ENCODE assay signal across 27 cellular contexts in the genomic region with DNA sequence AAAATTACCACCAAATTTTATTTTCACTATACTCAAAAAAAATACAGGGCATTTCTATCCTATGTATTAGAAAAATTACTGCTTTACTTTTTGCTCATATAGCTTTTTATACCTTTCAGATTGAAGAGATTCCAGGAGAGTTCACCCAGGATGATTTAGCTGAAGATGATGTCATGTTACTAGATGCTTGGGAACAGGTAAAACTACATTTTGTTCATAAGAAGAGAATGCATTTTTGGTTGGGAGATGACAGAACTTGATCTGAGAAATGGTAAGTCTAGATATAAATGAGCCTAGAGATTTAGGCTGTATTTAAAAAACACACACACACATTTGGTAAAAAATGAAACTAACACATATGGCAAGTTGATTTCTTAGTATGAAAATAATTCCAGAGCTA. TPM values are rescaled to one million over a fixed set of nuclear protein-coding genes. Genes with fewer than 3 reads are reported as not detected.
DNase-seq lines count a peak whose midpoint lies in the region; ATAC-seq, FAIRE-seq and TF ChIP-seq lines count a peak whose summit lies in the region.
"Had no signal": no experiment of that assay in that cellular context is flagged by ENCODE, and none has a peak within 500 bp of the region (broad histone marks: within the 10 kb centered on the region; RNA-seq: fewer than 3 reads in every experiment).

No MANE protein-coding gene starts in this region.

- CTCF ChIA-PET in Calu3 (lab: Charles Lee) (interaction anchor here (0.5 to 1.5 kb wide), 5 partner anchors 10 to 1230 kb away, joined by 3 to 12 read pairs (median 3); a partner anchor contains a TSS), A673 (lab: Charles Lee) (no interaction called here)

- peak; percentile 64 for FAIRE-seq in RCC 7860 (lab: Jason Lieb, UNC)
- FAIRE-seq: D721Med, GM18507 had no signal

- POLR2A ChIA-PET in A673 (lab: Charles Lee; ENCODE audit: low non-redundant PET): no interaction called here

- H3K36me3 ChIP-seq in A673 (ENCODE audit: insufficient read depth, low read length, poor library complexity, severe bottlenecking): no peaks in the 10 kb centered on the region
- H3K36me3 ChIP-seq: BLaER1 treated with 17β-estradiol and CSF1 and Interleukin-3, amounts not matched to agents 10 nM and 100 nM; SJCRH30 had no signal

- no peak for DNase-seq in Calu3
- no peak for DNase-seq in RCC 7860 (ENCODE audit: low spot score)
- DNase-seq in epithelial cell of prostate (ENCODE audit: low read depth, low spot score): no peak
- DNase-seq in mesothelial cell of epicardium (ENCODE audit: low spot score in 2 of 2, unreplicated experiment in 2 of 2): no peak
- DNase-seq in stimulated activated CD4-positive, alpha-beta T cell treated with anti-CD3 and anti-CD28 coated beads, Interleukin-2, amount 100 ng/mL, for 48 hours: no peak
- no peak for DNase-seq in A673 (ENCODE audit: low spot score)
- no peak for DNase-seq in SK-N-DZ (ENCODE audit: low spot score)
- DNase-seq: ACHN; CD8-positive, alpha-beta T cell; DMS53; GDM1; GM23248; H9; IMR-90; MV-4-11; NCI-H1105 treated with DMSO at 0.1 percent for 48 hours; NCI-H2029 treated with DMSO at 0.1 percent for 48 hours; NCI-H2171 treated with DMSO at 0.1 percent for 48 hours; NCI-H524 treated with DMSO at 0.1 percent for 48 hours; OCI-M1; RPMI8226; SJCRH30 had no signal

- no peaks in the 10 kb centered on the region for H3K9me3 ChIP-seq in A673 (ENCODE audit: low read depth, low read length, poor library complexity, severe bottlenecking)
- H3K9me3 ChIP-seq: BLaER1 treated with 17β-estradiol and CSF1 and Interleukin-3, amounts not matched to agents 10 nM and 100 nM; SJCRH30 had no signal

- H3K9me3 Mint-ChIP-seq in Calu3 (ENCODE audit: low read depth, unreplicated experiment): no peaks in the 10 kb centered on the region
- H3K9me3 Mint-ChIP-seq in mesothelial cell of epicardium: no peaks in the 10 kb centered on the region
- H3K9me3 Mint-ChIP-seq: CD8-positive, alpha-beta T cell; H9 had no signal

- peak overlapping the region; percentile 34 for H3K4me3 Mint-ChIP-seq in Calu3 (ENCODE audit: low read depth, unreplicated experiment)
- no peak overlapping the region for H3K4me3 Mint-ChIP-seq in mesothelial cell of epicardium
- H3K4me3 Mint-ChIP-seq: CD8-positive, alpha-beta T cell; H9 had no signal

- peak overlapping the region; percentile 47 for H3K27ac ChIP-seq in epithelial cell of prostate
- no peak overlapping the region for H3K27ac ChIP-seq in A673 (ENCODE audit: low read depth, low read length, poor library complexity, severe bottlenecking)
- H3K27ac ChIP-seq: BLaER1 treated with 17β-estradiol and CSF1 and Interleukin-3, amounts not matched to agents 10 nM and 100 nM; GM23248; HL-60; SJCRH30 had no signal

- intact Hi-C loops in Calu3 (cut with micrococcal nuclease; ENCODE audit: unreplicated experiment) (loop anchor here (5.0 kb wide), 1 partner anchor 153 kb away; no protein-coding TSS in a partner anchor), A673 (cut with micrococcal nuclease; ENCODE audit: unreplicated experiment) (no loop called here)

- peaks cover 27% of the 10 kb centered on the region for H3K36me3 Mint-ChIP-seq in Calu3 (ENCODE audit: insufficient read depth, unreplicated experiment)
- no peaks in the 10 kb centered on the region for H3K36me3 Mint-ChIP-seq in mesothelial cell of epicardium
- H3K36me3 Mint-ChIP-seq: CD8-positive, alpha-beta T cell had no signal

- H3K27me3 ChIP-seq in A673 (replicated peaks; ENCODE audit: insufficient read depth, low read depth, low read length, poor library complexity): no peaks in the 10 kb centered on the region
- H3K27me3 ChIP-seq: BLaER1 treated with 17β-estradiol and CSF1 and Interleukin-3, amounts not matched to agents 10 nM and 100 nM; SJCRH30 had no signal

- H3K27me3 Mint-ChIP-seq in Calu3 (ENCODE audit: unreplicated experiment) (no peaks in the 10 kb centered on the region), mesothelial cell of epicardium (ENCODE audit: low read depth) (no peaks in the 10 kb centered on the region)

- BruUV-seq in Calu3 (replicated peaks; lab: Mats Ljungman, UMichigan) (no TSS peak), A673 (replicated peaks; lab: Mats Ljungman, UMichigan) (no TSS peak)

- no peak overlapping the region for H3K4me3 ChIP-seq in A673 (ENCODE audit: low read depth, low read length, poor library complexity, severe bottlenecking)
- H3K4me3 ChIP-seq: BLaER1 treated with 17β-estradiol and CSF1 and Interleukin-3, amounts not matched to agents 10 nM and 100 nM; GM23248; SJCRH30 had no signal

- TF ChIP-seq CTCF in Calu3 (IDR thresholded peaks at IDR 0.05; ENCODE audit: unreplicated experiment) (no peak), mesothelial cell of epicardium (IDR thresholded peaks at IDR 0.05; ENCODE audit: unreplicated experiment) (no peak), A673 (conservative IDR thresholded peaks at IDR 0.05; ENCODE audit: low read depth, low read length) (no peak)

- H3K4me1 Mint-ChIP-seq in Calu3 (ENCODE audit: low read depth, unreplicated experiment): peaks cover 72% of the 10 kb centered on the region
- H3K4me1 Mint-ChIP-seq in mesothelial cell of epicardium: peaks cover 63% of the 10 kb centered on the region

- H3K27ac Mint-ChIP-seq in Calu3 (ENCODE audit: unreplicated experiment): peak overlapping the region; percentile 81
- H3K27ac Mint-ChIP-seq in mesothelial cell of epicardium: peak overlapping the region; percentile 76
- H3K27ac Mint-ChIP-seq: CD8-positive, alpha-beta T cell had no signal

- ATAC-seq in HG02970 (IDR thresholded peaks at IDR 0.05; ENCODE audit: low FRiP score, unreplicated experiment): no peak
- ATAC-seq: CD8-positive, alpha-beta T cell had no signal

- no peaks in the 10 kb centered on the region for H3K4me1 ChIP-seq in A673 (ENCODE audit: insufficient read depth, low read length, poor library complexity, severe bottlenecking)

RNA-seq across cellular contexts. Expression of a gene that starts 38.1 kb away (rescaled TPM):
- total RNA-seq in Calu3 (2022): 30.6 and 31.9 TPM in 2 replicates
- 59.0 to 64.7 TPM (median 62.5 TPM) in 3 replicates for total RNA-seq in mesothelial cell of epicardium
- total RNA-seq in A673 (2021): 15.9 and 18.3 TPM in 2 replicates
- polyA plus RNA-seq in SK-N-DZ (2014; cell fraction: cytosol; rRNA removed): 6.1 and 10.7 TPM in 2 replicates
- polyA plus RNA-seq in SK-N-DZ (2014; cell fraction: nucleus; rRNA removed): 3.8 and 8.4 TPM in 2 replicates
